ENCODE assay signal across 2 cellular contexts in genomic region chr10:36450385-36450784, GRCh38.
TF ChIP-seq lines count a peak whose summit lies in the region.

No MANE protein-coding gene starts in this region.

TF ChIP-seq in HEK293, 187 proteins besides CTCF, POLR2A, EP300 and RAD21 (continued from another document):
- TF ChIP-seq INSM2 (tag by site-specific recombination; IDR thresholded peaks at IDR 0.05) (no peak), ZNF211 (tag by site-specific recombination; IDR thresholded peaks at IDR 0.05; ENCODE audit: low read depth) (no peak), ZNF76 (tag by site-specific recombination; IDR thresholded peaks at IDR 0.05; ENCODE audit: borderline replicate concordance, low read depth) (no peak), ZBTB48 (tag by site-specific recombination; IDR thresholded peaks at IDR 0.05) (no peak), KLF16 (tag by site-specific recombination; IDR thresholded peaks at IDR 0.05) (no peak), ZFP69B (tag by site-specific recombination; IDR thresholded peaks at IDR 0.05) (no peak), ZBTB6 (tag by site-specific recombination; IDR thresholded peaks at IDR 0.05) (no peak), ZSCAN23 (tag by site-specific recombination; IDR thresholded peaks at IDR 0.05) (no peak), MYNN (tag by site-specific recombination; IDR thresholded peaks at IDR 0.05; ENCODE audit: borderline replicate concordance) (no peak), ZNF37A (tag by site-specific recombination; IDR thresholded peaks at IDR 0.05) (no peak), ZNF449 (tag by site-specific recombination; IDR thresholded peaks at IDR 0.05) (no peak), EGR2 (tag by site-specific recombination; IDR thresholded peaks at IDR 0.05; ENCODE audit: low read depth) (peak; percentile 56; the same call in 1 of the 2 replicates)

TF ChIP-seq in H1, 55 proteins besides CTCF, POLR2A, EP300 and RAD21 (continued from another document):
- TF ChIP-seq SIN3A (conservative IDR thresholded peaks at IDR 0.05 in 1 of 2, IDR thresholded peaks at IDR 0.05 in 1 of 2; ENCODE audit: low read depth in 1 of 2, low read length in 2 of 2) = no peak
- TF ChIP-seq TEAD4 (IDR thresholded peaks at IDR 0.05; ENCODE audit: low read depth, low read length) = no peak
- TF ChIP-seq, protein P1, sequence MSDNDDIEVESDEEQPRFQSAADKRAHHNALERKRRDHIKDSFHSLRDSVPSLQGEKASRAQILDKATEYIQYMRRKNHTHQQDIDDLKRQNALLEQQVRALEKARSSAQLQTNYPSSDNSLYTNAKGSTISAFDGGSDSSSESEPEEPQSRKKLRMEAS (IDR thresholded peaks at IDR 0.05) = no peak
- no peak for TF ChIP-seq SAP30 (IDR thresholded peaks at IDR 0.05; ENCODE audit: insufficient read depth, insufficient replicate concordance, low read length)
